ENCODE assay signal across 25 cellular contexts in genomic region chr9:129816501-129817435, GRCh38. TPM values are rescaled to one million over a fixed set of nuclear protein-coding genes. Genes with fewer than 3 reads are reported as not detected.
DNase-seq lines count a peak whose midpoint lies in the region; ATAC-seq, FAIRE-seq and TF ChIP-seq lines count a peak whose summit lies in the region.
"Had no signal": no experiment of that assay in that cellular context is flagged by ENCODE, and none has a peak within 500 bp of the region (broad histone marks: within the 10 kb centered on the region; RNA-seq: fewer than 3 reads in every experiment).

No MANE protein-coding gene starts in this region.

- no peak overlapping the region for H4K91ac ChIP-seq in trophoblast cell (ENCODE audit: low read depth, low read length)

- no peak for FAIRE-seq in K562 (lab: Jason Lieb, UNC)
- FAIRE-seq: GM19239, H54, urothelium cell line had no signal

- peaks cover 10% of the 10 kb centered on the region for H3K4me1 Mint-ChIP-seq in activated CD4-positive, alpha-beta T cell treated with anti-CD3 and anti-CD28 coated beads for 36 hours
- H3K4me1 Mint-ChIP-seq in nephron progenitor cell, result no peaks in the 10 kb centered on the region

- no peak overlapping the region for H2BK5ac ChIP-seq in trophoblast cell (ENCODE audit: low read depth, low read length, poor library complexity)

- TF ChIP-seq RAD21 in K562 (CRISPR knock-in tag; conservative IDR thresholded peaks at IDR 0.05 in 1 of 2, IDR thresholded peaks at IDR 0.05 in 1 of 2), result no peak

- H3K4me1 ChIP-seq in K562 (replicated peaks in 1 of 2; ENCODE audit: control insufficient read depth in 2 of 2, insufficient read depth in 2 of 2, low read length in 2 of 2), result peaks cover 4 to 13% of the 10 kb centered on the region in 2 experiments; a peak in 3 of 5 replicates
- H3K4me1 ChIP-seq in trophoblast cell (ENCODE audit: control insufficient read depth in 1 of 2, insufficient read depth in 2 of 2, low read length in 2 of 2), result no peaks in the 10 kb centered on the region
- H3K4me1 ChIP-seq: esophagus squamous epithelium, psoas muscle had no signal

- no peaks in the 10 kb centered on the region for H3K27me3 ChIP-seq in K562 (ENCODE audit: control insufficient read depth in 2 of 2, insufficient read depth in 2 of 2, low read length in 2 of 2)
- no peaks in the 10 kb centered on the region for H3K27me3 ChIP-seq in trophoblast cell (ENCODE audit: insufficient read depth, low read length)
- H3K27me3 ChIP-seq: esophagus squamous epithelium had no signal

- no peak overlapping the region for H3K23ac ChIP-seq in trophoblast cell (ENCODE audit: low read length)

- 91% methylated on average over 14 of the region's 14 CpGs for WGBS in K562 (ENCODE audit: insufficient coverage, low coverage, missing lambda C conversion rate)
- WGBS in trophoblast cell (ENCODE audit: extremely low coverage, insufficient coverage, insufficient read length), result no CpG with 5 or more reads among the region's 14 CpGs

- POLR2A ChIA-PET in activated CD4-positive, alpha-beta T cell treated with anti-CD3 and anti-CD28 coated beads for 36 hours (lab: Charles Lee), result no interaction called here
- POLR2A ChIA-PET in K562 (lab: Yijun Ruan, JAX), result interaction anchor here (0.8 to 1.2 kb wide), 3 partner anchors 9 to 43 kb away, joined by 4 to 6 read pairs (median 4); no protein-coding TSS in a partner anchor

- H4K12ac ChIP-seq in trophoblast cell (ENCODE audit: low read depth, low read length), result no peak overlapping the region

- ATAC-seq in activated CD4-positive, alpha-beta T cell treated with anti-CD3 and anti-CD28 coated beads for 36 hours, result no peak
- ATAC-seq in K562 (no peak), GM21526 (IDR thresholded peaks at IDR 0.05; ENCODE audit: low FRiP score, unreplicated experiment) (no peak), GM18519 (IDR thresholded peaks at IDR 0.05; ENCODE audit: low FRiP score, unreplicated experiment) (no peak)
- ATAC-seq: psoas muscle had no signal

- no peak overlapping the region for H4K8ac ChIP-seq in trophoblast cell (ENCODE audit: low read depth, low read length)

- TF ChIP-seq CTCF in K562 (IDR thresholded peaks at IDR 0.05 in 2 of 3, conservative IDR thresholded peaks at IDR 0.05 in 1 of 3; ENCODE audit: insufficient read depth in 2 of 3, low read depth in 1 of 3, low read length in 3 of 3), result no peak
- TF ChIP-seq CTCF in nephron progenitor cell (IDR thresholded peaks at IDR 0.05), result no peak

- H3K79me2 ChIP-seq in K562 (ENCODE audit: control insufficient read depth, insufficient read depth, low read length) (peaks cover 6% of the 10 kb centered on the region; the same call in 2 of the 3 replicates), trophoblast cell (ENCODE audit: control insufficient read depth, insufficient read depth, low read length, poor library complexity) (no peaks in the 10 kb centered on the region)

- H2AK5ac ChIP-seq in trophoblast cell (ENCODE audit: low read length), result no peak overlapping the region

- H3K36me3 ChIP-seq in K562 (ENCODE audit: control insufficient read depth, insufficient read depth, low read length), result peaks cover 85% of the 10 kb centered on the region
- H3K36me3 ChIP-seq in trophoblast cell (ENCODE audit: control insufficient read depth in 1 of 2, insufficient read depth in 2 of 2, low read length in 2 of 2), result peaks cover 46 to 72% of the 10 kb centered on the region in 2 experiments

- H2BK120ac ChIP-seq in trophoblast cell (ENCODE audit: insufficient read depth, low read length, poor library complexity), result no peak overlapping the region

- H3K14ac ChIP-seq in trophoblast cell (ENCODE audit: low read length), result no peak overlapping the region

- no peaks in the 10 kb centered on the region for H3K9me3 Mint-ChIP-seq in activated CD4-positive, alpha-beta T cell treated with anti-CD3 and anti-CD28 coated beads for 36 hours (ENCODE audit: low read depth)
- H3K9me3 Mint-ChIP-seq in nephron progenitor cell, result no peaks in the 10 kb centered on the region
- H3K9me3 Mint-ChIP-seq: IgD-negative memory B cell had no signal

- H3K9me3 ChIP-seq in K562 (replicated peaks; ENCODE audit: control insufficient read depth, insufficient read depth, low read depth, low read length) (no peaks in the 10 kb centered on the region), trophoblast cell (ENCODE audit: insufficient read depth, low read depth, low read length) (peaks cover 7% of the 10 kb centered on the region)
- H3K9me3 ChIP-seq: esophagus squamous epithelium, psoas muscle had no signal

- in situ Hi-C loops in K562 (cut with MboI), result no loop called here

- BruUV-seq in K562 (replicated peaks; lab: Mats Ljungman, UMichigan), result no TSS peak

- no peak for TF ChIP-seq EP300 in K562 (IDR thresholded peaks at IDR 0.05; ENCODE audit: low read length)

- H3K9ac ChIP-seq in K562 (ENCODE audit: insufficient read depth in 1 of 2, low read depth in 2 of 2, low read length in 2 of 2), result peak overlapping the region in 1 of 2 experiments; percentile 66; a peak in 1 of 4 replicates
- H3K9ac ChIP-seq in trophoblast cell (ENCODE audit: low read length), result peak overlapping the region; percentile 49

- H3K27ac ChIP-seq in K562 (ENCODE audit: extremely low read depth, low read depth, low read length) (no peak overlapping the region), trophoblast cell (ENCODE audit: low read depth, low read length) (no peak overlapping the region)
- H3K27ac ChIP-seq: esophagus squamous epithelium, psoas muscle had no signal

- peaks cover 8% of the 10 kb centered on the region for H4K20me1 ChIP-seq in K562 (replicated peaks; ENCODE audit: control insufficient read depth, insufficient read depth, low read length)

- no peak overlapping the region for H3K4me3 Mint-ChIP-seq in activated CD4-positive, alpha-beta T cell treated with anti-CD3 and anti-CD28 coated beads for 36 hours
- no peak overlapping the region for H3K4me3 Mint-ChIP-seq in nephron progenitor cell
- H3K4me3 Mint-ChIP-seq: B cell had no signal

- no peak overlapping the region for H2BK12ac ChIP-seq in trophoblast cell (ENCODE audit: low read length)

- DNase-seq in activated CD4-positive, alpha-beta T cell treated with anti-CD3 and anti-CD28 coated beads for 36 hours, result no peak
- DNase-seq in activated CD4-positive, alpha-beta T cell treated with anti-CD3 and anti-CD28 coated beads, Interleukin-2, amount 50 U/mL, for 4 hours, result no peak
- DNase-seq in NOMO-1 treated with dmso at 0.1 percent for 144 hours (lab: John Stamatoyannopoulos, UW; ENCODE audit: unreplicated experiment) (peak; percentile 79), K562 (ENCODE audit: extremely low read depth in 1 of 4, low spot score in 3 of 4) (no peak), trophoblast cell (no peak), nephron progenitor cell (no peak)
- DNase-seq: 8988T; activated CD8-positive, alpha-beta memory T cell treated with anti-CD3 and anti-CD28 coated beads for 24 hours; activated effector memory CD4-positive, alpha-beta T cell treated with anti-CD3 and anti-CD28 coated beads, Interleukin-2, amount 50 U/mL, for 16 hours; amniotic stem cell; effector CD4-positive, alpha-beta T cell; esophagus squamous epithelium; NCI-H1048; NCI-H2081; psoas muscle; Right ventricle myocardium superior; stimulated activated CD4-positive, alpha-beta T cell treated with anti-CD3 and anti-CD28 coated beads, Interleukin-4, amount 100 ng/mL, for 1 hour had no signal

- CTCF ChIA-PET in activated CD4-positive, alpha-beta T cell treated with anti-CD3 and anti-CD28 coated beads for 36 hours (lab: Charles Lee), result interaction anchor here (0.8 kb wide), 1 partner anchor 15 kb away, joined by 3 read pairs; no protein-coding TSS in a partner anchor
- CTCF ChIA-PET in K562 (lab: Yijun Ruan, JAX; ENCODE audit: low intra/inter-chr PET ratio), result interaction anchor here (0.6 kb wide), 1 partner anchor 147 kb away, joined by 3 read pairs; no protein-coding TSS in a partner anchor

- no peak overlapping the region for H3K4me3 ChIP-seq in K562
- no peak overlapping the region for H3K4me3 ChIP-seq in trophoblast cell (ENCODE audit: low read depth, low read length)
- H3K4me3 ChIP-seq: esophagus squamous epithelium, psoas muscle, skin epidermis had no signal

- no peak overlapping the region for H3K18ac ChIP-seq in trophoblast cell (ENCODE audit: low read length)

- H3K36me3 Mint-ChIP-seq in activated CD4-positive, alpha-beta T cell treated with anti-CD3 and anti-CD28 coated beads for 36 hours (ENCODE audit: low read depth), result peaks cover 54% of the 10 kb centered on the region
- H3K36me3 Mint-ChIP-seq in nephron progenitor cell (ENCODE audit: low read depth), result peaks cover 43% of the 10 kb centered on the region

- no peak overlapping the region for H3K4me2 ChIP-seq in K562 (ENCODE audit: insufficient read depth, low read length)
- H3K4me2 ChIP-seq in trophoblast cell (ENCODE audit: low read length), result no peak overlapping the region

- no peaks in the 10 kb centered on the region for H3K79me1 ChIP-seq in trophoblast cell (ENCODE audit: low read length)

- TF ChIP-seq POLR2A in K562 (conservative IDR thresholded peaks at IDR 0.05), result no peak

- intact Hi-C loops in activated CD4-positive, alpha-beta T cell treated with anti-CD3 and anti-CD28 coated beads for 36 hours (cut with DNase I, micrococcal nuclease), result no loop called here
- intact Hi-C loops in K562 (cut with micrococcal nuclease), result no loop called here

- H3K9me1 ChIP-seq in K562 (ENCODE audit: control insufficient read depth, insufficient read depth, low read length), result no peaks in the 10 kb centered on the region

- peak overlapping the region; percentile 28 for H3K27ac Mint-ChIP-seq in activated CD4-positive, alpha-beta T cell treated with anti-CD3 and anti-CD28 coated beads for 36 hours
- no peak overlapping the region for H3K27ac Mint-ChIP-seq in nephron progenitor cell
- H3K27ac Mint-ChIP-seq: B cell, IgD-negative memory B cell had no signal

- no peaks in the 10 kb centered on the region for H3K27me3 Mint-ChIP-seq in activated CD4-positive, alpha-beta T cell treated with anti-CD3 and anti-CD28 coated beads for 36 hours
- peaks cover 3% of the 10 kb centered on the region for H3K27me3 Mint-ChIP-seq in nephron progenitor cell (ENCODE audit: low read depth, poor library complexity)
- H3K27me3 Mint-ChIP-seq: B cell, IgD-negative memory B cell had no signal

- no peak overlapping the region for H3K4ac ChIP-seq in trophoblast cell (ENCODE audit: low read depth, low read length)

- H2AFZ ChIP-seq in K562 (ENCODE audit: low read depth, low read length), result no peak overlapping the region
- no peak overlapping the region for H2AFZ ChIP-seq in trophoblast cell (ENCODE audit: insufficient read depth, low read length, poor library complexity)

RNA-seq across cellular contexts. Expression of gene TOR1A, which starts 7.2 kb away (rescaled TPM):
- total RNA-seq in activated CD4-positive, alpha-beta T cell treated with anti-CD3 and anti-CD28 coated beads for 36 hours, result 10 to 100 TPM; 34.9 to 39.7 TPM
- total RNA-seq in K562 (2011; cell fraction: chromatin; rRNA removed; ENCODE audit: low replicate concordance), result 109 and 165 TPM in 2 replicates
- 107 and 123 TPM in 2 replicates for total RNA-seq in K562 (2011; cell fraction: nucleolus; rRNA removed)
- 121 and 138 TPM in 2 replicates for total RNA-seq in K562 (2011; cell fraction: nucleoplasm; rRNA removed)
- total RNA-seq in K562 (2014; rRNA removed) (44.4 and 46.0 TPM in 2 replicates), K562 (2014; rRNA removed; fragmentation: Illumina TruSeq; extraction: Trizol) (39.9 and 45.9 TPM in 2 replicates), K562 (2015; rRNA removed; fragmentation: Illumina TruSeq; extraction: Trizol) (54.3 and 55.5 TPM in 2 replicates), K562 (2021) (49.5 and 51.3 TPM in 2 replicates)
- polyA plus RNA-seq in K562 (2011; rRNA removed) (74.8 and 85.8 TPM in 2 replicates), K562 (2014; fragmentation: Illumina TruSeq; extraction: Trizol) (68.9 and 74.0 TPM in 2 replicates), K562 (2014; fragmentation: Nextera tagmentation; extraction: Ambion mirVana) (1 to 10 TPM; 4.5 to 9.9 TPM), K562 (2014; rRNA removed) (67.9 and 74.7 TPM in 2 replicates)
- 67.0 and 76.5 TPM in 2 replicates for polyA plus RNA-seq in K562 (2011; cell fraction: cytosol; rRNA removed)
- polyA plus RNA-seq in K562 (2011; cell fraction: nucleus; rRNA removed), result 41.7 and 44.0 TPM in 2 replicates
- 55.0 and 59.0 TPM in 2 replicates for polyA plus RNA-seq in K562 (2012)
- 56.3 and 66.1 TPM in 2 replicates for polyA minus RNA-seq in K562 (2011; rRNA and poly(A)+ RNA removed)
- polyA minus RNA-seq in K562 (2011; cell fraction: cytosol; rRNA and poly(A)+ RNA removed), result 27.0 and 29.2 TPM in 2 replicates
- polyA minus RNA-seq in K562 (2011; cell fraction: nucleus; rRNA and poly(A)+ RNA removed), result 23.3 and 34.1 TPM in 2 replicates
- 35.3 and 36.4 TPM in 2 replicates for polyA plus RNA-seq in trophoblast cell (2013)

RNA-seq across cellular contexts. Expression of gene TOR1B, which starts 13.8 kb away (rescaled TPM):
- total RNA-seq in activated CD4-positive, alpha-beta T cell treated with anti-CD3 and anti-CD28 coated beads for 36 hours, result 10 to 100 TPM; 18.0 to 22.1 TPM
- total RNA-seq in K562 (2011; cell fraction: chromatin; rRNA removed; ENCODE audit: low replicate concordance), result 77.2 and 131 TPM in 2 replicates
- total RNA-seq in K562 (2011; cell fraction: nucleolus; rRNA removed), result 102 and 116 TPM in 2 replicates
- total RNA-seq in K562 (2011; cell fraction: nucleoplasm; rRNA removed), result 91.4 and 101 TPM in 2 replicates
- 21.5 and 24.5 TPM in 2 replicates for total RNA-seq in K562 (2014; rRNA removed)
- 23.4 and 23.9 TPM in 2 replicates for total RNA-seq in K562 (2014; rRNA removed; fragmentation: Illumina TruSeq; extraction: Trizol)
- 23.7 and 25.4 TPM in 2 replicates for total RNA-seq in K562 (2015; rRNA removed; fragmentation: Illumina TruSeq; extraction: Trizol)
- 28.6 and 28.7 TPM in 2 replicates for total RNA-seq in K562 (2021)
- polyA plus RNA-seq in K562 (2011; rRNA removed), result 28.9 and 36.5 TPM in 2 replicates
- polyA plus RNA-seq in K562 (2011; cell fraction: cytosol; rRNA removed), result 28.1 and 29.3 TPM in 2 replicates
- 23.9 and 27.6 TPM in 2 replicates for polyA plus RNA-seq in K562 (2011; cell fraction: nucleus; rRNA removed)
- polyA plus RNA-seq in K562 (2012), result 19.3 and 22.5 TPM in 2 replicates
- 24.6 and 27.0 TPM in 2 replicates for polyA plus RNA-seq in K562 (2014; fragmentation: Illumina TruSeq; extraction: Trizol)
- polyA plus RNA-seq in K562 (2014; fragmentation: Nextera tagmentation; extraction: Ambion mirVana), result 1 to 10 TPM; 4.2 to 6.9 TPM
- polyA plus RNA-seq in K562 (2014; rRNA removed), result 28.1 and 29.2 TPM in 2 replicates
- polyA minus RNA-seq in K562 (2011; rRNA and poly(A)+ RNA removed), result 27.4 and 40.5 TPM in 2 replicates
- polyA minus RNA-seq in K562 (2011; cell fraction: cytosol; rRNA and poly(A)+ RNA removed), result 11.3 and 14.8 TPM in 2 replicates
- polyA minus RNA-seq in K562 (2011; cell fraction: nucleus; rRNA and poly(A)+ RNA removed), result 19.0 and 21.8 TPM in 2 replicates
- polyA plus RNA-seq in trophoblast cell (2013), result 22.8 and 25.4 TPM in 2 replicates

RNA-seq across cellular contexts. Expression of gene C9orf78, which starts 18.3 kb away (rescaled TPM):
- total RNA-seq in activated CD4-positive, alpha-beta T cell treated with anti-CD3 and anti-CD28 coated beads for 36 hours, result 10 to 100 TPM; 42.8 to 59.8 TPM
- total RNA-seq in K562 (2011; cell fraction: chromatin; rRNA removed; ENCODE audit: low replicate concordance), result 68.6 and 74.7 TPM in 2 replicates
- 46.6 and 51.7 TPM in 2 replicates for total RNA-seq in K562 (2011; cell fraction: nucleolus; rRNA removed)
- 66.1 and 96.3 TPM in 2 replicates for total RNA-seq in K562 (2011; cell fraction: nucleoplasm; rRNA removed)
- total RNA-seq in K562 (2014; rRNA removed) (196 and 199 TPM in 2 replicates), K562 (2014; rRNA removed; fragmentation: Illumina TruSeq; extraction: Trizol) (199 and 240 TPM in 2 replicates), K562 (2015; rRNA removed; fragmentation: Illumina TruSeq; extraction: Trizol) (220 and 223 TPM in 2 replicates), K562 (2021) (89.0 and 94.6 TPM in 2 replicates)
- polyA plus RNA-seq in K562 (2011; rRNA removed) (109 and 202 TPM in 2 replicates), K562 (2014; fragmentation: Illumina TruSeq; extraction: Trizol) (210 and 222 TPM in 2 replicates), K562 (2014; fragmentation: Nextera tagmentation; extraction: Ambion mirVana) (100 to 1,000 TPM; 132 to 266 TPM), K562 (2014; rRNA removed) (228 and 240 TPM in 2 replicates)
- polyA plus RNA-seq in K562 (2011; cell fraction: cytosol; rRNA removed), result 59.0 and 71.4 TPM in 2 replicates
- 17.0 and 17.5 TPM in 2 replicates for polyA plus RNA-seq in K562 (2011; cell fraction: nucleus; rRNA removed)
- 93.6 and 169 TPM in 2 replicates for polyA plus RNA-seq in K562 (2012)
- polyA minus RNA-seq in K562 (2011; rRNA and poly(A)+ RNA removed), result 131 and 142 TPM in 2 replicates
- polyA minus RNA-seq in K562 (2011; cell fraction: cytosol; rRNA and poly(A)+ RNA removed), result 32.3 and 42.4 TPM in 2 replicates
- 14.0 and 19.8 TPM in 2 replicates for polyA minus RNA-seq in K562 (2011; cell fraction: nucleus; rRNA and poly(A)+ RNA removed)
- 31.9 and 33.2 TPM in 2 replicates for polyA plus RNA-seq in trophoblast cell (2013)

RNA-seq across cellular contexts. Expression of gene USP20, which starts 18.5 kb away (rescaled TPM):
- total RNA-seq in activated CD4-positive, alpha-beta T cell treated with anti-CD3 and anti-CD28 coated beads for 36 hours, result 10 to 100 TPM; 37.6 to 48.5 TPM
- 152 and 399 TPM in 2 replicates for total RNA-seq in K562 (2011; cell fraction: chromatin; rRNA removed; ENCODE audit: low replicate concordance)
- total RNA-seq in K562 (2011; cell fraction: nucleolus; rRNA removed), result 296 and 299 TPM in 2 replicates
- total RNA-seq in K562 (2011; cell fraction: nucleoplasm; rRNA removed), result 160 and 192 TPM in 2 replicates
- total RNA-seq in K562 (2014; rRNA removed), result 77.0 and 115 TPM in 2 replicates
- 20.6 and 22.0 TPM in 2 replicates for total RNA-seq in K562 (2014; rRNA removed; fragmentation: Illumina TruSeq; extraction: Trizol)
- 41.3 and 44.8 TPM in 2 replicates for total RNA-seq in K562 (2015; rRNA removed; fragmentation: Illumina TruSeq; extraction: Trizol)
- total RNA-seq in K562 (2021), result 119 and 136 TPM in 2 replicates
- polyA plus RNA-seq in K562 (2011; rRNA removed), result 54.6 and 81.2 TPM in 2 replicates
- 64.8 and 118 TPM in 2 replicates for polyA plus RNA-seq in K562 (2011; cell fraction: cytosol; rRNA removed)
- polyA plus RNA-seq in K562 (2011; cell fraction: nucleus; rRNA removed), result 369 and 565 TPM in 2 replicates
- polyA plus RNA-seq in K562 (2012), result 82.0 and 122 TPM in 2 replicates
- 49.1 and 76.2 TPM in 2 replicates for polyA plus RNA-seq in K562 (2014; fragmentation: Illumina TruSeq; extraction: Trizol)
- polyA plus RNA-seq in K562 (2014; fragmentation: Nextera tagmentation; extraction: Ambion mirVana), result 1 to 10 TPM; 1.9 to 3.2 TPM
- 103 and 104 TPM in 2 replicates for polyA plus RNA-seq in K562 (2014; rRNA removed)
- polyA minus RNA-seq in K562 (2011; rRNA and poly(A)+ RNA removed), result 25.8 and 37.9 TPM in 2 replicates
- polyA minus RNA-seq in K562 (2011; cell fraction: cytosol; rRNA and poly(A)+ RNA removed), result 39.3 and 57.6 TPM in 2 replicates
- 82.0 and 96.4 TPM in 2 replicates for polyA minus RNA-seq in K562 (2011; cell fraction: nucleus; rRNA and poly(A)+ RNA removed)
- 7.7 and 7.9 TPM in 2 replicates for polyA plus RNA-seq in trophoblast cell (2013)
